Comparison of ENCODE assay signal across 1 cellular context in the genomic region with DNA sequence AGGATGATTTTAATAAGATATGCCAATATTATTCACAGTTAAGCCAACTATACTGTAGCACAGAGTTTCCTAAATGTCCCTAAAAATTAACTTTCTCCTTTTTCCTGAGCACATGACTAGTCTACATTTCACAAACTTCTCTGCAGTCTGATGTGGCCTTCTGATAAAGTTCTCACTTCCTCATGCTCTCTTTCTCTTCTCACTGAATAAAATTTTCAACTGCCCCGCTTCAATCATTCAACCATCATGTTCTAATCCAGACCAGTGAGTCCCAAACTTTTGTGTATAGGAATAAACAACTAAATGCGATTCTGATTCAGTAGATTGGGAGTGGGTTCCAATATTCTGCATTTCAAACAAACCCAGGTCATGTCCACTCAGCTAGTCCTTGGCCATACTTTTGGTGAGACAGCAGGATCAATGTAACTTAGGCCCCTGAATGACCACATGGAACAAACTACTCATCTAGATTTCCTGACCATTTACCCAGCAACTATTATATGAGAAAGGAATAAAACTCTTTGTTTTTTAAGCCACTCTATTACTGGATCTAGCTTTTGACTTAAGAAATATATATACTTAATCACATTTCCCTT.
TF ChIP-seq lines count a peak whose summit lies in the region.

No MANE protein-coding gene starts in this region.

TF ChIP-seq in K562, 482 proteins besides CTCF, POLR2A, EP300 and RAD21 (continued from another document and continues in another):
- TF ChIP-seq, protein P1, sequence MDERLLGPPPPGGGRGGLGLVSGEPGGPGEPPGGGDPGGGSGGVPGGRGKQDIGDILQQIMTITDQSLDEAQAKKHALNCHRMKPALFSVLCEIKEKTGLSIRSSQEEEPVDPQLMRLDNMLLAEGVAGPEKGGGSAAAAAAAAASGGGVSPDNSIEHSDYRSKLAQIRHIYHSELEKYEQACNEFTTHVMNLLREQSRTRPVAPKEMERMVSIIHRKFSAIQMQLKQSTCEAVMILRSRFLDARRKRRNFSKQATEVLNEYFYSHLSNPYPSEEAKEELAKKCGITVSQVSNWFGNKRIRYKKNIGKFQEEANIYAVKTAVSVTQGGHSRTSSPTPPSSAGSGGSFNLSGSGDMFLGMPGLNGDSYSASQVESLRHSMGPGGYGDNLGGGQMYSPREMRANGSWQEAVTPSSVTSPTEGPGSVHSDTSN (CRISPR knock-in tag; IDR thresholded peaks at IDR 0.05; ENCODE audit: low read depth), result no peak
- TF ChIP-seq, protein P1 (tag; conservative IDR thresholded peaks at IDR 0.05; ENCODE audit: low read depth), result no peak
- TF ChIP-seq FOSL1 (tag; conservative IDR thresholded peaks at IDR 0.05) (peak; percentile 30; the same call in 1 of the 2 replicates), TFAM (CRISPR knock-in tag; conservative IDR thresholded peaks at IDR 0.05) (no peak), FOXK1 (CRISPR knock-in tag; IDR thresholded peaks at IDR 0.05; ENCODE audit: borderline replicate concordance) (no peak), POLR3A (IDR thresholded peaks at IDR 0.05; ENCODE audit: borderline replicate concordance, extremely low read depth, insufficient read depth, insufficient read length) (no peak), ZNF354B (CRISPR knock-in tag; IDR thresholded peaks at IDR 0.05) (no peak), HNRNPL (IDR thresholded peaks at IDR 0.05; ENCODE audit: low read depth, low read length) (no peak), TAF1 (IDR thresholded peaks at IDR 0.05; ENCODE audit: control insufficient read depth, extremely low read depth, insufficient read depth, low read length, severe bottlenecking) (no peak), PRPF4 (IDR thresholded peaks at IDR 0.05; ENCODE audit: insufficient read depth, low read depth, low read length, poor library complexity, severe bottlenecking) (no peak), CBX3 (IDR thresholded peaks at IDR 0.05; ENCODE audit: borderline replicate concordance in 1 of 2, low read length in 2 of 2) (no peak), TSC22D4 (tag; IDR thresholded peaks at IDR 0.05) (no peak), ZC3H11A (IDR thresholded peaks at IDR 0.05; ENCODE audit: low read depth, low read length) (no peak), RBBP5 (IDR thresholded peaks at IDR 0.05; ENCODE audit: borderline replicate concordance, insufficient read depth, low read length, poor library complexity, severe bottlenecking) (no peak), PURB (CRISPR knock-in tag; IDR thresholded peaks at IDR 0.05; ENCODE audit: low read depth) (no peak), RB1 (IDR thresholded peaks at IDR 0.05; ENCODE audit: low read depth) (no peak), ZSCAN29 (IDR thresholded peaks at IDR 0.05) (no peak), U2AF1 (optimal IDR thresholded peaks at IDR 0.05; ENCODE audit: low read depth, low read length) (no peak), POLR2AphosphoS2 (IDR thresholded peaks at IDR 0.05; ENCODE audit: low read length) (no peak), SP1 (CRISPR knock-in tag; IDR thresholded peaks at IDR 0.05) (0 out of 2 replicates have a peak, but pooled peaks have one; percentile 21), ETV5 (CRISPR knock-in tag; IDR thresholded peaks at IDR 0.05; ENCODE audit: low read depth) (no peak), HDAC3 (IDR thresholded peaks at IDR 0.05; ENCODE audit: borderline replicate concordance, partially characterized antibody) (no peak), RFX1 (IDR thresholded peaks at IDR 0.05) (no peak), ARNT (IDR thresholded peaks at IDR 0.05) (no peak), SMARCA5 (IDR thresholded peaks at IDR 0.05) (no peak), DIDO1 (tag; IDR thresholded peaks at IDR 0.05; ENCODE audit: low read depth) (no peak), KDM4B (IDR thresholded peaks at IDR 0.05; ENCODE audit: borderline replicate concordance in 2 of 2, low read depth in 1 of 2) (no peak), MYNN (IDR thresholded peaks at IDR 0.05) (no peak), MYNN (CRISPR knock-in tag; IDR thresholded peaks at IDR 0.05) (no peak), TEAD4 (IDR thresholded peaks at IDR 0.05; ENCODE audit: low read length) (0 out of 2 replicates have a peak, but pooled peaks have one; percentile 10), TEAD4 (CRISPR knock-in tag; IDR thresholded peaks at IDR 0.05; ENCODE audit: borderline replicate concordance) (no peak), ZKSCAN1 (IDR thresholded peaks at IDR 0.05; ENCODE audit: low read depth, low read length) (peak; percentile 85), L3MBTL2 (IDR thresholded peaks at IDR 0.05) (peak; percentile 75), ZNF121 (CRISPR knock-in tag; conservative IDR thresholded peaks at IDR 0.05) (no peak), SPI1 (IDR thresholded peaks at IDR 0.05; ENCODE audit: borderline replicate concordance, low read depth, low read length) (peak; percentile 78)
- TF ChIP-seq, protein P2, sequence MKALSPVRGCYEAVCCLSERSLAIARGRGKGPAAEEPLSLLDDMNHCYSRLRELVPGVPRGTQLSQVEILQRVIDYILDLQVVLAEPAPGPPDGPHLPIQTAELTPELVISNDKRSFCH (CRISPR knock-in tag; IDR thresholded peaks at IDR 0.05), result no peak
- TF ChIP-seq, protein P2 (tag; IDR thresholded peaks at IDR 0.05), result 0 out of 2 replicates have a peak, but pooled peaks have one; percentile 27
- TF ChIP-seq, protein P3, sequence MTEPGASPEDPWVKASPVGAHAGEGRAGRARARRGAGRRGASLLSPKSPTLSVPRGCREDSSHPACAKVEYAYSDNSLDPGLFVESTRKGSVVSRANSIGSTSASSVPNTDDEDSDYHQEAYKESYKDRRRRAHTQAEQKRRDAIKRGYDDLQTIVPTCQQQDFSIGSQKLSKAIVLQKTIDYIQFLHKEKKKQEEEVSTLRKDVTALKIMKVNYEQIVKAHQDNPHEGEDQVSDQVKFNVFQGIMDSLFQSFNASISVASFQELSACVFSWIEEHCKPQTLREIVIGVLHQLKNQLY (CRISPR knock-in tag; conservative IDR thresholded peaks at IDR 0.05), result no peak
- TF ChIP-seq, protein P4, sequence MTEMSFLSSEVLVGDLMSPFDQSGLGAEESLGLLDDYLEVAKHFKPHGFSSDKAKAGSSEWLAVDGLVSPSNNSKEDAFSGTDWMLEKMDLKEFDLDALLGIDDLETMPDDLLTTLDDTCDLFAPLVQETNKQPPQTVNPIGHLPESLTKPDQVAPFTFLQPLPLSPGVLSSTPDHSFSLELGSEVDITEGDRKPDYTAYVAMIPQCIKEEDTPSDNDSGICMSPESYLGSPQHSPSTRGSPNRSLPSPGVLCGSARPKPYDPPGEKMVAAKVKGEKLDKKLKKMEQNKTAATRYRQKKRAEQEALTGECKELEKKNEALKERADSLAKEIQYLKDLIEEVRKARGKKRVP (CRISPR knock-in tag; IDR thresholded peaks at IDR 0.05), result no peak
- TF ChIP-seq, protein P5, sequence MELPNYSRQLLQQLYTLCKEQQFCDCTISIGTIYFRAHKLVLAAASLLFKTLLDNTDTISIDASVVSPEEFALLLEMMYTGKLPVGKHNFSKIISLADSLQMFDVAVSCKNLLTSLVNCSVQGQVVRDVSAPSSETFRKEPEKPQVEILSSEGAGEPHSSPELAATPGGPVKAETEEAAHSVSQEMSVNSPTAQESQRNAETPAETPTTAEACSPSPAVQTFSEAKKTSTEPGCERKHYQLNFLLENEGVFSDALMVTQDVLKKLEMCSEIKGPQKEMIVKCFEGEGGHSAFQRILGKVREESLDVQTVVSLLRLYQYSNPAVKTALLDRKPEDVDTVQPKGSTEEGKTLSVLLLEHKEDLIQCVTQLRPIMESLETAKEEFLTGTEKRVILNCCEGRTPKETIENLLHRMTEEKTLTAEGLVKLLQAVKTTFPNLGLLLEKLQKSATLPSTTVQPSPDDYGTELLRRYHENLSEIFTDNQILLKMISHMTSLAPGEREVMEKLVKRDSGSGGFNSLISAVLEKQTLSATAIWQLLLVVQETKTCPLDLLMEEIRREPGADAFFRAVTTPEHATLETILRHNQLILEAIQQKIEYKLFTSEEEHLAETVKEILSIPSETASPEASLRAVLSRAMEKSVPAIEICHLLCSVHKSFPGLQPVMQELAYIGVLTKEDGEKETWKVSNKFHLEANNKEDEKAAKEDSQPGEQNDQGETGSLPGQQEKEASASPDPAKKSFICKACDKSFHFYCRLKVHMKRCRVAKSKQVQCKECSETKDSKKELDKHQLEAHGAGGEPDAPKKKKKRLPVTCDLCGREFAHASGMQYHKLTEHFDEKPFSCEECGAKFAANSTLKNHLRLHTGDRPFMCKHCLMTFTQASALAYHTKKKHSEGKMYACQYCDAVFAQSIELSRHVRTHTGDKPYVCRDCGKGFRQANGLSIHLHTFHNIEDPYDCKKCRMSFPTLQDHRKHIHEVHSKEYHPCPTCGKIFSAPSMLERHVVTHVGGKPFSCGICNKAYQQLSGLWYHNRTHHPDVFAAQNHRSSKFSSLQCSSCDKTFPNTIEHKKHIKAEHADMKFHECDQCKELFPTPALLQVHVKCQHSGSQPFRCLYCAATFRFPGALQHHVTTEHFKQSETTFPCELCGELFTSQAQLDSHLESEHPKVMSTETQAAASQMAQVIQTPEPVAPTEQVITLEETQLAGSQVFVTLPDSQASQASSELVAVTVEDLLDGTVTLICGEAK (IDR thresholded peaks at IDR 0.05), result peak; percentile 34; the same call in 1 of the 2 replicates
- TF ChIP-seq, protein P5 (CRISPR knock-in tag; IDR thresholded peaks at IDR 0.05), result no peak
- TF ChIP-seq, protein P6, sequence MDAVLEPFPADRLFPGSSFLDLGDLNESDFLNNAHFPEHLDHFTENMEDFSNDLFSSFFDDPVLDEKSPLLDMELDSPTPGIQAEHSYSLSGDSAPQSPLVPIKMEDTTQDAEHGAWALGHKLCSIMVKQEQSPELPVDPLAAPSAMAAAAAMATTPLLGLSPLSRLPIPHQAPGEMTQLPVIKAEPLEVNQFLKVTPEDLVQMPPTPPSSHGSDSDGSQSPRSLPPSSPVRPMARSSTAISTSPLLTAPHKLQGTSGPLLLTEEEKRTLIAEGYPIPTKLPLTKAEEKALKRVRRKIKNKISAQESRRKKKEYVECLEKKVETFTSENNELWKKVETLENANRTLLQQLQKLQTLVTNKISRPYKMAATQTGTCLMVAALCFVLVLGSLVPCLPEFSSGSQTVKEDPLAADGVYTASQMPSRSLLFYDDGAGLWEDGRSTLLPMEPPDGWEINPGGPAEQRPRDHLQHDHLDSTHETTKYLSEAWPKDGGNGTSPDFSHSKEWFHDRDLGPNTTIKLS (IDR thresholded peaks at IDR 0.05; ENCODE audit: borderline replicate concordance, low read depth), result no peak
- TF ChIP-seq, protein P7, sequence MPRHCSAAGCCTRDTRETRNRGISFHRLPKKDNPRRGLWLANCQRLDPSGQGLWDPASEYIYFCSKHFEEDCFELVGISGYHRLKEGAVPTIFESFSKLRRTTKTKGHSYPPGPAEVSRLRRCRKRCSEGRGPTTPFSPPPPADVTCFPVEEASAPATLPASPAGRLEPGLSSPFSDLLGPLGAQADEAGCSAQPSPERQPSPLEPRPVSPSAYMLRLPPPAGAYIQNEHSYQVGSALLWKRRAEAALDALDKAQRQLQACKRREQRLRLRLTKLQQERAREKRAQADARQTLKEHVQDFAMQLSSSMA (CRISPR knock-in tag; IDR thresholded peaks at IDR 0.05), result no peak
- TF ChIP-seq, protein P8, sequence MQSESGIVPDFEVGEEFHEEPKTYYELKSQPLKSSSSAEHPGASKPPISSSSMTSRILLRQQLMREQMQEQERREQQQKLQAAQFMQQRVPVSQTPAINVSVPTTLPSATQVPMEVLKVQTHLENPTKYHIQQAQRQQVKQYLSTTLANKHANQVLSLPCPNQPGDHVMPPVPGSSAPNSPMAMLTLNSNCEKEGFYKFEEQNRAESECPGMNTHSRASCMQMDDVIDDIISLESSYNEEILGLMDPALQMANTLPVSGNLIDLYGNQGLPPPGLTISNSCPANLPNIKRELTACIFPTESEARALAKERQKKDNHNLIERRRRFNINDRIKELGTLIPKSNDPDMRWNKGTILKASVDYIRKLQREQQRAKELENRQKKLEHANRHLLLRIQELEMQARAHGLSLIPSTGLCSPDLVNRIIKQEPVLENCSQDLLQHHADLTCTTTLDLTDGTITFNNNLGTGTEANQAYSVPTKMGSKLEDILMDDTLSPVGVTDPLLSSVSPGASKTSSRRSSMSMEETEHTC (IDR thresholded peaks at IDR 0.05), result no peak
